In the genomic region with DNA sequence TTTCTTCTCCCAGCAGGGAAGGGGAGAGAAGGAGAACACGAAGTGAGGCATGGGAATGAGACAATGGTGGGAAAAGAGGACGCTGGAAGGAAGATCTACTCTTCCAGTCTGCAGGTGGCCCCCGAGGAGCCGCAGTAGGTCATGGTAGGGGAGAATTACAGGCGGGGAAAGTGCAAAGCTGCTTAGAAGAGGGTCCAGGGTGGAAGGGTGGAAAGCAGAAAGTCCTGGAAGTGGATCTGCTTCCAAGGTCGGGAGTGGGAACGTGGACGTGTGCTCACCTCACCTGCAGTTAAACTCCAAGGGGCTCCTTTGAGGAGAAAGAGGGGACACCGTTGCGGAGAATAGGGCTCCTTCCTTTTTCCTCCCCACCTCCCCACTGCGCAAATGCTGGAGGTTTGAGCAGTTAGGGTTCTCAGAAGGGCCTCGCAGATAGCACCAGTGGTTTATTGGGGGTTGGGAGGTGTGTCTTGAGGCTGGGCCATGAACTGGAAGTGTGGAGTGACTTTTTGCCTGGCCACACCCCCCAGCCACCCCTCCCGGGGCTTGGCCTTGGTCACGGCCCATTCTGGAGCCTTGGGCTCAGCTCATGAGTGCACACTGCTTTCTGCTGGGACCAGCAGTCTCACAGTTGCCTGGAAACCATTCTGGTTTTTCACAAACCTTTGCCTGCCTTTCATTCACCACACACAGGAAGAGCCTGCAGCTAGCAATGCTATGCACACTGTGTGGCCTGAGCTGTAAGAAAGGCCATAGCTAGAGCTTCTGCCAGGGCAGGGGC, we compare ENCODE assay signal across 1 cellular context.
TF ChIP-seq lines count a peak whose summit lies in the region.

No MANE protein-coding gene starts in this region.

TF ChIP-seq in K562, 482 proteins besides CTCF, POLR2A, EP300 and RAD21 (continued from another document):
- TF ChIP-seq MEIS2 (IDR thresholded peaks at IDR 0.05; ENCODE audit: partially characterized antibody), result peak; percentile 64
